ENCODE assay signal across 21 cellular contexts in genomic region chr18:44107187-44107586, GRCh38.
DNase-seq lines count a peak whose midpoint lies in the region; ATAC-seq and TF ChIP-seq lines count a peak whose summit lies in the region.
"Had no signal": no experiment of that assay in that cellular context is flagged by ENCODE, and none has a peak within 500 bp of the region (broad histone marks: within the 10 kb centered on the region; RNA-seq: fewer than 3 reads in every experiment).

No MANE protein-coding gene starts in this region.

- TF ChIP-seq CTCF in natural killer cell (IDR thresholded peaks at IDR 0.05) = no peak
- TF ChIP-seq CTCF in kidney epithelial cell (IDR thresholded peaks at IDR 0.05; ENCODE audit: insufficient read depth, low read length, poor library complexity, severe bottlenecking) = no peak
- TF ChIP-seq CTCF in thoracic aorta (IDR thresholded peaks at IDR 0.05) = no peak
- TF ChIP-seq CTCF in left lung (IDR thresholded peaks at IDR 0.05) = no peak

- peaks cover 2% of the 10 kb centered on the region for H3K9me3 Mint-ChIP-seq in natural killer cell treated with Interleukin-12 subunit alpha and Interleukin-12 subunit beta and Interleukin-15 and Interleukin-18, amount 100 ng/mL, for 72 hours
- no peaks in the 10 kb centered on the region for H3K9me3 Mint-ChIP-seq in natural killer cell

- no peaks in the 10 kb centered on the region for H3K27me3 ChIP-seq in kidney epithelial cell (ENCODE audit: control insufficient read depth, insufficient read depth, low read length)
- no peaks in the 10 kb centered on the region for H3K27me3 ChIP-seq in thoracic aorta (replicated peaks; ENCODE audit: insufficient read depth)
- H3K27me3 ChIP-seq in left lung = no peaks in the 10 kb centered on the region
- H3K27me3 ChIP-seq: BE2C had no signal

- H3K9me3 ChIP-seq in thoracic aorta (no peaks in the 10 kb centered on the region), left lung (no peaks in the 10 kb centered on the region)
- H3K9me3 ChIP-seq: BE2C, HAP-1 had no signal

- H3K36me3 Mint-ChIP-seq in natural killer cell treated with Interleukin-12 subunit alpha and Interleukin-12 subunit beta and Interleukin-15 and Interleukin-18, amount 100 ng/mL, for 72 hours = no peaks in the 10 kb centered on the region
- no peaks in the 10 kb centered on the region for H3K36me3 Mint-ChIP-seq in natural killer cell
- H3K36me3 Mint-ChIP-seq: CD4-positive, CD25-positive, alpha-beta regulatory T cell had no signal

- H3K27ac ChIP-seq in thoracic aorta (no peak overlapping the region), left lung (no peak overlapping the region)
- H3K27ac ChIP-seq: HL-60, KMS-11 had no signal

- H3K4me3 ChIP-seq in kidney epithelial cell (ENCODE audit: low read depth, low read length) (no peak overlapping the region), thoracic aorta (no peak overlapping the region), left lung (no peak overlapping the region)
- H3K4me3 ChIP-seq: HAP-1 had no signal

- no peaks in the 10 kb centered on the region for H3K4me1 ChIP-seq in thoracic aorta (ENCODE audit: control insufficient read depth in 1 of 2, low read depth in 2 of 2)
- H3K4me1 ChIP-seq in left lung = no peaks in the 10 kb centered on the region
- H3K4me1 ChIP-seq: BE2C, HAP-1 had no signal

- peak; percentile 56 to 79 for ATAC-seq in natural killer cell treated with Interleukin-12 subunit alpha and Interleukin-12 subunit beta and Interleukin-15 and Interleukin-18, amount 100 ng/mL, for 72 hours
- ATAC-seq in natural killer cell (no peak), esophagus mucosa (peak; percentile 20), thoracic aorta (ENCODE audit: insufficient number of reproducible peaks, low FRiP score, low read depth) (peak; percentile 27), left lung (no peak)

- H3K4me1 Mint-ChIP-seq in natural killer cell treated with Interleukin-12 subunit alpha and Interleukin-12 subunit beta and Interleukin-15 and Interleukin-18, amount 100 ng/mL, for 72 hours (ENCODE audit: low read depth in 2 of 2) = peaks cover 0 to 6% of the 10 kb centered on the region in 2 donors
- peaks cover 4 to 9% of the 10 kb centered on the region in 2 donors for H3K4me1 Mint-ChIP-seq in natural killer cell
- H3K4me1 Mint-ChIP-seq: CD4-positive, CD25-positive, alpha-beta regulatory T cell had no signal

- no peaks in the 10 kb centered on the region for H3K36me3 ChIP-seq in kidney epithelial cell (ENCODE audit: control insufficient read depth, insufficient read depth, low read length)
- H3K36me3 ChIP-seq in thoracic aorta = no peaks in the 10 kb centered on the region
- no peaks in the 10 kb centered on the region for H3K36me3 ChIP-seq in left lung
- H3K36me3 ChIP-seq: BE2C, HAP-1 had no signal

- no peak overlapping the region for H3K27ac Mint-ChIP-seq in natural killer cell treated with Interleukin-12 subunit alpha and Interleukin-12 subunit beta and Interleukin-15 and Interleukin-18, amount 100 ng/mL, for 72 hours
- no peak overlapping the region for H3K27ac Mint-ChIP-seq in natural killer cell
- H3K27ac Mint-ChIP-seq: CD4-positive, CD25-positive, alpha-beta regulatory T cell had no signal

- DNase-seq in natural killer cell treated with Interleukin-12 subunit alpha and Interleukin-12 subunit beta and Interleukin-15 and Interleukin-18, amount 100 ng/mL, for 72 hours (ENCODE audit: low spot score) = no peak
- DNase-seq in natural killer cell (no peak), kidney epithelial cell (ENCODE audit: low read depth) (peak; percentile 9), thoracic aorta (ENCODE audit: low spot score) (no peak), left lung (no peak), NOMO-1 (lab: John Stamatoyannopoulos, UW; ENCODE audit: unreplicated experiment in 2 of 2) (no peak), T-helper 9 cell (no peak)
- DNase-seq: BE2C; CD4-positive, CD25-positive, alpha-beta regulatory T cell; COR-L47; DMS 273 treated with DMSO at 0.1 percent for 48 hours; DND-41; NCI-H1417; NCI-H187; NCI-H2107; NCI-H510A treated with DMSO at 0.1 percent for 48 hours; NCI-H82 had no signal

- H3K4me3 Mint-ChIP-seq in natural killer cell treated with Interleukin-12 subunit alpha and Interleukin-12 subunit beta and Interleukin-15 and Interleukin-18, amount 100 ng/mL, for 72 hours = no peak overlapping the region
- no peak overlapping the region for H3K4me3 Mint-ChIP-seq in natural killer cell
- H3K4me3 Mint-ChIP-seq: CD4-positive, CD25-positive, alpha-beta regulatory T cell had no signal

- H3K27me3 Mint-ChIP-seq in natural killer cell treated with Interleukin-12 subunit alpha and Interleukin-12 subunit beta and Interleukin-15 and Interleukin-18, amount 100 ng/mL, for 72 hours = peaks cover 11 to 21% of the 10 kb centered on the region in 2 donors
- peaks cover 4 to 34% of the 10 kb centered on the region in 2 donors for H3K27me3 Mint-ChIP-seq in natural killer cell (ENCODE audit: low read depth in 2 of 2)
- H3K27me3 Mint-ChIP-seq: CD4-positive, CD25-positive, alpha-beta regulatory T cell had no signal

- intact Hi-C loops in natural killer cell (cut with micrococcal nuclease) = no loop called here
- intact Hi-C loops in left lung (cut with DNase I) = no loop called here

Comparison
In these comparisons a context has a peak if more than half of its experiments do, and no peak if none do; other contexts are left out.
1. ATAC-seq: peak in natural killer cell treated with Interleukin-12 subunit alpha and Interleukin-12 subunit beta and Interleukin-15 and Interleukin-18, amount 100 ng/mL, for 72 hours (2 of 2), esophagus mucosa (single experiment) and thoracic aorta (single experiment); none in natural killer cell (0 of 3) and left lung (single experiment).